In the genomic region with DNA sequence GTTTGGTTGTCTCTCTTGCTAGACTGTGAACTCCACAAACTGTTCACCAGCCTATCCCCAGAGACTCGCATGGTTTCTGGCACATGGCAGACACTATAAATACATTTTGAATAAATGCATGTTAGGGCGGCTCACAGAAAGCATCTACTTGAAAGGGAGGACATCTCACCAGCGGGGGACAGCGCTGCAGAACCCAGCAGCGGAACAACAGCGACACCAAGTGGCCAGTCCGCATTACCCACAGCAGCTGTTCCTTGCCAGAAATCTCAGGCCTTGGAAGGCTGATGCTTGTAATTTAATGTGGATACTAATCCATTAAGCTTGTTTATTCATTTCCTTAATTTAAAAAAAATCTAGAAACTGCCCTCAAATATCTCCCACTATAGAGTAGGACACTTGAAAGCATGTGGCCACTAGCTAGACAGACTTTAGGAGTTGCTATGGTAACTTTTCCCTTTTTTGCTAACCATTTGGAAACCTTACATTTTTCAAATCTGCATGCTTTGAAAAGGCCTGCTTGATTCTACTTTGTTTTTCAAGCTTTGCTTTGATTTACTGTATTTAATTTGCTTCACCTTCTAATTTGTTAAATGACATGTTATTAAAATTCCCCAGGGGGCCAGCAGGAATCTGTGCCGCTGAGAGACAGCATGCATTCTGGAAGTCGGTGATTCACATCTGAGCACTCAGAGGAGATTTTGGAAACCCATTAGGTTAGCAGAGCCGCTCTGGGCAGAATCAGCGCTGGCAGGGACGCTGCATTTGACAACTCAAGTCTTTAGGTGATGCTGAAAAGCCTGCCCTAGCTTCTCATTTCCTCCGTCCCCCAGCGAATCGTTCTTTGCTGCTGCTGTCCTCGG, we compare ENCODE assay signal across 8 cellular contexts.
DNase-seq lines count a peak whose midpoint lies in the region; ATAC-seq, FAIRE-seq and TF ChIP-seq lines count a peak whose summit lies in the region.

No MANE protein-coding gene starts in this region.

- FAIRE-seq in RCC 7860 (lab: Jason Lieb, UNC) = no peak

- intact Hi-C loops in Calu3 (cut with micrococcal nuclease; ENCODE audit: unreplicated experiment) = loop anchor here (1.0 to 10.0 kb wide), 7 partner anchors 85 to 846 kb away; a partner anchor contains a TSS

- H3K27me3 ChIP-seq in KMS-11 (ENCODE audit: insufficient read depth, low read depth) (no peaks in the 10 kb centered on the region), thoracic aorta (replicated peaks; ENCODE audit: insufficient read depth) (no peaks in the 10 kb centered on the region)

- H3K36me3 Mint-ChIP-seq in Calu3 (ENCODE audit: insufficient read depth, unreplicated experiment) = no peaks in the 10 kb centered on the region
- no peaks in the 10 kb centered on the region for H3K36me3 Mint-ChIP-seq in activated T-helper 17 cell treated with anti-CD3 and anti-CD28 coated beads, Interleukin-2, amount 50 U/mL, for 72 hours (ENCODE audit: low read depth)

- CTCF ChIA-PET in Calu3 (lab: Charles Lee) = interaction anchor here (0.5 to 1.9 kb wide), 5 partner anchors 85 to 319 kb away, joined by 3 to 6 read pairs (median 3); no protein-coding TSS in a partner anchor

- H4K20me1 ChIP-seq in KMS-11 (ENCODE audit: insufficient read depth) = no peaks in the 10 kb centered on the region

- H3K4me2 ChIP-seq in KMS-11 = no peak overlapping the region

- H3K4me3 Mint-ChIP-seq in Calu3 (ENCODE audit: low read depth, unreplicated experiment) = no peak overlapping the region
- H3K4me3 Mint-ChIP-seq in activated T-helper 17 cell treated with anti-CD3 and anti-CD28 coated beads, Interleukin-2, amount 50 U/mL, for 72 hours = no peak overlapping the region

- H3K9me3 Mint-ChIP-seq in Calu3 (ENCODE audit: low read depth, unreplicated experiment) = no peaks in the 10 kb centered on the region
- no peaks in the 10 kb centered on the region for H3K9me3 Mint-ChIP-seq in activated T-helper 17 cell treated with anti-CD3 and anti-CD28 coated beads, Interleukin-2, amount 50 U/mL, for 72 hours

- no peak overlapping the region for H3K27ac ChIP-seq in KMS-11
- no peak overlapping the region for H3K27ac ChIP-seq in thoracic aorta

- H3K36me3 ChIP-seq in KMS-11 (ENCODE audit: insufficient read depth) (no peaks in the 10 kb centered on the region), thoracic aorta (no peaks in the 10 kb centered on the region)

- H3K4me3 ChIP-seq in KMS-11 (IDR thresholded peaks at IDR 0.05; ENCODE audit: insufficient read depth, low read depth, low read length) (no peak overlapping the region), fibroblast of villous mesenchyme (ENCODE audit: low read depth, low read length) (no peak overlapping the region), thoracic aorta (no peak overlapping the region)

- no peaks in the 10 kb centered on the region for H3K79me2 ChIP-seq in KMS-11 (ENCODE audit: insufficient read depth, low read depth)

- H3K4me1 Mint-ChIP-seq in Calu3 (ENCODE audit: low read depth, unreplicated experiment) = peaks cover 29% of the 10 kb centered on the region
- H3K4me1 Mint-ChIP-seq in activated T-helper 17 cell treated with anti-CD3 and anti-CD28 coated beads, Interleukin-2, amount 50 U/mL, for 72 hours = peaks cover 9% of the 10 kb centered on the region

- H3K27ac Mint-ChIP-seq in Calu3 (ENCODE audit: unreplicated experiment) = peak overlapping the region; percentile 47
- no peak overlapping the region for H3K27ac Mint-ChIP-seq in activated T-helper 17 cell treated with anti-CD3 and anti-CD28 coated beads, Interleukin-2, amount 50 U/mL, for 72 hours

- ATAC-seq in GM21381 (IDR thresholded peaks at IDR 0.05; ENCODE audit: unreplicated experiment) (peak; percentile 70), omental fat pad (ENCODE audit: low FRiP score) (no peak), thoracic aorta (ENCODE audit: insufficient number of reproducible peaks, low FRiP score, low read depth) (no peak)
- ATAC-seq in activated T-helper 17 cell treated with anti-CD3 and anti-CD28 coated beads, Interleukin-2, amount 50 U/mL, for 72 hours (replicated peaks) = peak; percentile 81

- H3K27me3 Mint-ChIP-seq in Calu3 (ENCODE audit: unreplicated experiment) = no peaks in the 10 kb centered on the region
- peaks cover 26% of the 10 kb centered on the region for H3K27me3 Mint-ChIP-seq in activated T-helper 17 cell treated with anti-CD3 and anti-CD28 coated beads, Interleukin-2, amount 50 U/mL, for 72 hours

- DNase-seq in Calu3 (peak; percentile 76), RCC 7860 (ENCODE audit: low spot score) (peak; percentile 49), fibroblast of villous mesenchyme (ENCODE audit: low read depth) (peak; percentile 76), omental fat pad (ENCODE audit: low spot score) (peak; percentile 39), thoracic aorta (ENCODE audit: low spot score) (no peak)

- no peak overlapping the region for H2AFZ ChIP-seq in KMS-11 (ENCODE audit: low read depth)

- H3K9me3 ChIP-seq in thoracic aorta = no peaks in the 10 kb centered on the region

- no TSS peak for BruUV-seq in Calu3 (replicated peaks; lab: Mats Ljungman, UMichigan)

- H3K4me1 ChIP-seq in KMS-11 (ENCODE audit: low read depth, poor library complexity, severe bottlenecking) = peaks cover 3% of the 10 kb centered on the region
- peaks cover 3 to 10% of the 10 kb centered on the region in 2 donors for H3K4me1 ChIP-seq in thoracic aorta (ENCODE audit: control insufficient read depth in 1 of 2, low read depth in 2 of 2)

- H3K9ac ChIP-seq in KMS-11 = no peak overlapping the region

- TF ChIP-seq CTCF in Calu3 (IDR thresholded peaks at IDR 0.05; ENCODE audit: unreplicated experiment) = peak; percentile 95
- TF ChIP-seq CTCF in KMS-11 (conservative IDR thresholded peaks at IDR 0.05; ENCODE audit: low read depth, low read length) = peak; percentile 93
- peak; percentile 99 for TF ChIP-seq CTCF in fibroblast of villous mesenchyme (IDR thresholded peaks at IDR 0.05; ENCODE audit: insufficient read depth, low read depth, low read length)
- TF ChIP-seq CTCF in omental fat pad (IDR thresholded peaks at IDR 0.05) = peak in 1 of 3 donors; percentile 45
- TF ChIP-seq CTCF in thoracic aorta (IDR thresholded peaks at IDR 0.05) = peak; percentile 95

Comparison
In these comparisons a context has a peak if more than half of its experiments do, and no peak if none do; other contexts are left out.
1. ATAC-seq: peak in GM21381 (single experiment) and activated T-helper 17 cell treated with anti-CD3 and anti-CD28 coated beads, Interleukin-2, amount 50 U/mL, for 72 hours (single experiment); none in omental fat pad (single experiment) and thoracic aorta (single experiment).